9 cellular contexts compared by ENCODE assay signal in genomic region chr14:61536661-61537566, GRCh38.
A peak's percentile ranks its signal among the peaks of the same experiment; 100 is the strongest.
DNase-seq lines count a peak whose midpoint lies in the region; ATAC-seq and TF ChIP-seq lines count a peak whose summit lies in the region.
"Had no signal": no experiment of that assay in that cellular context is flagged by ENCODE, and none has a peak within 500 bp of the region (broad histone marks: within the 10 kb centered on the region; RNA-seq: fewer than 3 reads in every experiment).

No MANE protein-coding gene starts in this region.

- peak overlapping the region in 8 of 12 donors; percentile 7 to 59 (median 25) for H3K27ac ChIP-seq in heart left ventricle
- peak overlapping the region; percentile 73 to 85 (median 81) for H3K27ac ChIP-seq in adrenal gland
- H3K27ac ChIP-seq in lower lobe of right lung: peak overlapping the region; percentile 33
- H3K27ac ChIP-seq in upper lobe of right lung: peak overlapping the region; percentile 53

- no peak for TF ChIP-seq POLR2A in heart left ventricle (IDR thresholded peaks at IDR 0.05)
- TF ChIP-seq POLR2A in adrenal gland (IDR thresholded peaks at IDR 0.05): no peak

- ATAC-seq in heart left ventricle (no peak), left ventricle myocardium superior (no peak), lower lobe of right lung (peak in 1 of 2 donors; percentile 11), upper lobe of right lung (no peak), HG03342 (IDR thresholded peaks at IDR 0.05; ENCODE audit: unreplicated experiment) (no peak), left colon (no peak)

- DNase-seq in heart left ventricle (no peak), left ventricle myocardium superior (no peak), adrenal gland (peak in 1 of 7 donors; percentile 17), lower lobe of right lung (no peak), upper lobe of right lung (no peak), NCI-H1694 treated with DMSO at 0.1 percent for 48 hours (lab: John Stamatoyannopoulos, UW) (no peak), left colon (no peak)
- DNase-seq: BE2C had no signal

- H3K4me3 ChIP-seq in heart left ventricle (no peak overlapping the region), adrenal gland (no peak overlapping the region), lower lobe of right lung (no peak overlapping the region), upper lobe of right lung (no peak overlapping the region)

- H3K9me3 ChIP-seq in heart left ventricle: no peaks in the 10 kb centered on the region
- H3K9me3 ChIP-seq in adrenal gland (replicated peaks in 1 of 3): no peaks in the 10 kb centered on the region
- no peaks in the 10 kb centered on the region for H3K9me3 ChIP-seq in lower lobe of right lung
- no peaks in the 10 kb centered on the region for H3K9me3 ChIP-seq in upper lobe of right lung
- H3K9me3 ChIP-seq: BE2C had no signal

- TF ChIP-seq CTCF in heart left ventricle (IDR thresholded peaks at IDR 0.05): no peak
- TF ChIP-seq CTCF in adrenal gland (IDR thresholded peaks at IDR 0.05): no peak
- no peak for TF ChIP-seq CTCF in lower lobe of right lung (IDR thresholded peaks at IDR 0.05)
- TF ChIP-seq CTCF in upper lobe of right lung (IDR thresholded peaks at IDR 0.05): no peak

- no peaks in the 10 kb centered on the region for H3K27me3 ChIP-seq in heart left ventricle
- no peaks in the 10 kb centered on the region for H3K27me3 ChIP-seq in adrenal gland
- H3K27me3 ChIP-seq in lower lobe of right lung (ENCODE audit: low read depth): no peaks in the 10 kb centered on the region
- H3K27me3 ChIP-seq in upper lobe of right lung: no peaks in the 10 kb centered on the region
- H3K27me3 ChIP-seq: BE2C had no signal

- 82 to 87% (median 85%) methylated on average over 12 of the region's 12 CpGs for WGBS in heart left ventricle, 4 donors
- WGBS in adrenal gland, 4 donors: 89 to 91% (median 90%) methylated on average over 12 of the region's 12 CpGs

- intact Hi-C loops in heart left ventricle (cut with DNase I): loop anchor here in 1 of 10 donors (10.0 kb wide), 1 partner anchor 62 kb away; no protein-coding TSS in a partner anchor
- intact Hi-C loops in left ventricle myocardium superior (cut with micrococcal nuclease): no loop called here
- intact Hi-C loops in adrenal gland (cut with DNase I): no loop called here
- intact Hi-C loops in lower lobe of right lung (cut with DNase I): no loop called here
- intact Hi-C loops in upper lobe of right lung (cut with DNase I): loop anchor here (10.0 kb wide), 1 partner anchor 72 kb away; no protein-coding TSS in a partner anchor
- intact Hi-C loops in left colon (cut with DNase I, micrococcal nuclease): no loop called here

- H3K4me1 ChIP-seq in heart left ventricle: peaks cover 5 to 70% (median 28%) of the 10 kb centered on the region in 12 donors
- peaks cover 39 to 47% of the 10 kb centered on the region in 2 donors for H3K4me1 ChIP-seq in adrenal gland (replicated peaks in 1 of 2)
- H3K4me1 ChIP-seq in lower lobe of right lung: peaks cover 39% of the 10 kb centered on the region
- H3K4me1 ChIP-seq in upper lobe of right lung: peaks cover 32% of the 10 kb centered on the region

- H3K36me3 ChIP-seq in heart left ventricle (peaks cover 0 to 13% (median 0%) of the 10 kb centered on the region in 9 donors), adrenal gland (replicated peaks in 1 of 2) (no peaks in the 10 kb centered on the region), lower lobe of right lung (peaks cover 14% of the 10 kb centered on the region), upper lobe of right lung (peaks cover 10% of the 10 kb centered on the region)
- H3K36me3 ChIP-seq: BE2C had no signal

Comparison
In these comparisons a context has a peak if more than half of its experiments do, and no peak if none do; other contexts are left out.
1. H3K27ac ChIP-seq: peak in every context shown above with its lines; median percentile 81 in adrenal gland; 53 in upper lobe of right lung; 33 in lower lobe of right lung; 25 in heart left ventricle.